In the genomic region with DNA sequence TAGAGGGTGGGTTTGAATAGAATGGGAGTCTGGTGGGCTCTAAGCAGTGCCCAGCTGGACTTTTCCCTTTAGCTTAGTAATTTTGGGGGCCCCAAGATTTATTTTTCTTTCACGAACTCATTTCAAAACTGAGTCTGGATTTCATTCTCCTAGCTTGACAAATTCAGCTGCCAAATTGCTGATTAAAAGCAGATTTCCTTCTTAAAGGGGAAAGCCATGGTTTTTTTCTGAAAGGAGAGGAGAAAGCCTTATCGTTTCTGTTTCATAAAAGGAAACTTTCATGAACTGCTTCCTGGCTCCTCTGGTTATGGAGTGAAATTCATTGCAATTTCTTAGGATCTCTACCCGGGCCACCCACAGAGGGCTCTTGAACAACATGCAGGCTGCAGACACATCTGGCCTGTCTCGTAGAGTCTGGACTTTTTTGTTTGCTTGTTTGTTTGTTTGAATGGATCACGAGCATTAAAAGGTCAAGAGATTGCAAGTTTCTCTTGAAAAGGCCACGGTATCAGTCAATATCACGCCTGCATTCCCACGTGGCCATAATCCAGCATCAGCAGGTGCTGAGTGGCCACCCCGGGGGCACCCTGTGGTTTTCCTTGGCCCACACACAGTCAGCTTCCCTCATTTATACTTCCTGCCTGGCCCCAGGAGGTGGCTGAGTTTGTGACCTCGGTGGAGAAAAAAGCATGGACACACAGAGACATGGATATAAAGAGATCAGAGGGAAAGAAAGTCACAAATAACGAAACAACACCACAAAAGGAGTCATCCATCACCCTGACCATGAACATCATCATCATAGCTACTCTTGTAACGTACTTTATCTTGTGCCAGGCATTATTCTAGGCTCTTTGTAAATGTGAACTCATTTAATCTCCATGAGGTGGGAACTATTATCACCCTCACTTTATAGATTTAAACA, we compare ENCODE assay signal across 9 cellular contexts. TPM values are rescaled to one million over a fixed set of nuclear protein-coding genes. Genes with fewer than 3 reads are reported as not detected.
A peak's percentile ranks its signal among the peaks of the same experiment; 100 is the strongest.
DNase-seq lines count a peak whose midpoint lies in the region; ATAC-seq and TF ChIP-seq lines count a peak whose summit lies in the region.
"Had no signal": no experiment of that assay in that cellular context is flagged by ENCODE, and none has a peak within 500 bp of the region (broad histone marks: within the 10 kb centered on the region; RNA-seq: fewer than 3 reads in every experiment).

No MANE protein-coding gene starts in this region.

- H3K4me1 Mint-ChIP-seq in memory B cell: peaks cover 7% of the 10 kb centered on the region

- H3K4me3 Mint-ChIP-seq in memory B cell: no peak overlapping the region

- POLR2A ChIA-PET in HCT116 (lab: Charles Lee): interaction anchor here (0.7 to 1.8 kb wide), 9 partner anchors 10 to 218 kb away, joined by 3 to 5 read pairs (median 3); partner anchors contain the start of gene KLK7

- RAD21 ChIA-PET in HCT116 (lab: Charles Lee; ENCODE audit: low non-redundant PET in 1 of 2, low total read pairs in 2 of 2, uncharacterized antibody in 2 of 2, unreplicated experiment in 2 of 2): interaction anchor here (0.6 to 2.1 kb wide), 15 partner anchors 12 to 218 kb away, joined by 3 to 16 read pairs (median 4); no protein-coding TSS in a partner anchor

- H3K9me3 ChIP-seq in HCT116 (ENCODE audit: control insufficient read depth in 1 of 2, insufficient read depth in 1 of 2, low read depth in 1 of 2, low read length in 2 of 2) (no peaks in the 10 kb centered on the region), SJSA1 (replicated peaks) (no peaks in the 10 kb centered on the region), MM.1S (replicated peaks; ENCODE audit: insufficient read depth, low read length) (no peaks in the 10 kb centered on the region)

- TF ChIP-seq CTCF in HCT116 (IDR thresholded peaks at IDR 0.05 in 2 of 3, conservative IDR thresholded peaks at IDR 0.05 in 1 of 3; ENCODE audit: borderline replicate concordance in 1 of 3, insufficient read depth in 1 of 3, low read depth in 2 of 3, low read length in 2 of 3) (no peak), MM.1S (IDR thresholded peaks at IDR 0.05; ENCODE audit: low read length) (no peak)

- CTCF ChIA-PET in HCT116 (lab: Charles Lee): interaction anchor here (0.5 to 3.1 kb wide), 36 partner anchors 9 to 669 kb away, joined by 3 to 27 read pairs (median 4); partner anchors contain the start of genes CLEC11A and KLK8

- H3K9me2 ChIP-seq in HCT116 (ENCODE audit: insufficient read depth): no peaks in the 10 kb centered on the region
- H3K9me2 ChIP-seq in MM.1S (replicated peaks; ENCODE audit: insufficient read depth, low read length): no peaks in the 10 kb centered on the region

- no peak for TF ChIP-seq RAD21 in HCT116 (IDR thresholded peaks at IDR 0.05; ENCODE audit: low read depth)

- H3K4me1 ChIP-seq in HCT116 (ENCODE audit: control insufficient read depth in 1 of 2, insufficient read depth in 2 of 2, low read length in 2 of 2) (peaks cover 9 to 16% of the 10 kb centered on the region in 2 experiments; a peak in 3 of 4 replicates), SJSA1 (replicated peaks) (peaks cover 9% of the 10 kb centered on the region; the same call in 1 of the 2 replicates), MM.1S (ENCODE audit: low read length) (no peaks in the 10 kb centered on the region)

- H3K36me3 Mint-ChIP-seq in memory B cell: no peaks in the 10 kb centered on the region

- H4K20me1 ChIP-seq in HCT116 (ENCODE audit: insufficient read depth): no peaks in the 10 kb centered on the region
- H4K20me1 ChIP-seq in MM.1S (ENCODE audit: insufficient read depth, low read length): no peaks in the 10 kb centered on the region

- H3F3A ChIP-seq in MM.1S (ENCODE audit: insufficient read depth, low read length): no peaks in the 10 kb centered on the region

- H3K27ac Mint-ChIP-seq in memory B cell: peak overlapping the region; percentile 20

- H3K27me3 Mint-ChIP-seq in memory B cell: peaks cover 15% of the 10 kb centered on the region

- H3K79me2 ChIP-seq in HCT116 (ENCODE audit: insufficient read depth, low read length) (no peaks in the 10 kb centered on the region), MM.1S (ENCODE audit: low read length) (no peaks in the 10 kb centered on the region)

- intact Hi-C loops in HCT116 (cut with micrococcal nuclease): loop anchor here (1.0 to 2.0 kb wide), 4 partner anchors 127 to 384 kb away; no protein-coding TSS in a partner anchor
- intact Hi-C loops in cardiac septum (cut with DNase I): loop anchor here (5.0 to 10.0 kb wide), 2 partner anchors 197 to 554 kb away; partner anchors contain the start of genes CLEC11A and NAPSA

- H2AFZ ChIP-seq in HCT116 (ENCODE audit: low read depth, low read length, poor library complexity, severe bottlenecking) (peak overlapping the region; percentile 91), MM.1S (ENCODE audit: low read length) (no peak overlapping the region)

- TF ChIP-seq POLR2A in HCT116 (IDR thresholded peaks at IDR 0.05; ENCODE audit: borderline replicate concordance, extremely low read depth, insufficient read depth, insufficient read length): no peak

- no TSS peak for BruUV-seq in HCT116 (replicated peaks; lab: Mats Ljungman, UMichigan)

- H3K9ac ChIP-seq in HCT116 (ENCODE audit: low read length) (no peak overlapping the region), MM.1S (ENCODE audit: low read length) (no peak overlapping the region)

- H3K27me3 ChIP-seq in HCT116 (ENCODE audit: insufficient read depth, low read length) (no peaks in the 10 kb centered on the region), SJSA1 (replicated peaks) (0 out of 2 replicates have a peak, but pooled peaks cover 4% of the 10 kb centered on the region), MM.1S (replicated peaks; ENCODE audit: insufficient read depth, low read length) (peaks cover 74% of the 10 kb centered on the region)

- H3K4me2 ChIP-seq in HCT116 (ENCODE audit: low read length) (peak overlapping the region; percentile 58), MM.1S (ENCODE audit: low read depth, low read length) (no peak overlapping the region)

- H3K9me3 Mint-ChIP-seq in memory B cell: no peaks in the 10 kb centered on the region

- DNase-seq in DMS79 (lab: John Stamatoyannopoulos, UW): peak; percentile 23
- DNase-seq in HCT116 (ENCODE audit: low read depth, low spot score): no peak
- DNase-seq in SJSA1 (ENCODE audit: low read depth in 1 of 2, low spot score in 2 of 2): peak; percentile 45 to 54
- no peak for DNase-seq in memory B cell (ENCODE audit: low spot score in 2 of 2)
- no peak for DNase-seq in cardiac septum (ENCODE audit: low spot score)
- no peak for DNase-seq in MM.1S
- DNase-seq: cortex of kidney had no signal

- ATAC-seq in HCT116 (peak; percentile 64), memory B cell (ENCODE audit: low read depth) (peak; percentile 20), HG02938 (IDR thresholded peaks at IDR 0.05; ENCODE audit: unreplicated experiment) (no peak)

- H3K36me3 ChIP-seq in HCT116 (ENCODE audit: control insufficient read depth in 1 of 2, insufficient read depth in 2 of 2, low read length in 2 of 2) (no peaks in the 10 kb centered on the region), SJSA1 (no peaks in the 10 kb centered on the region), MM.1S (replicated peaks; ENCODE audit: insufficient read depth, low read length) (no peaks in the 10 kb centered on the region)

- H3K4me3 ChIP-seq in HCT116 (replicated peaks in 1 of 2; ENCODE audit: low read depth in 1 of 2, low read length in 2 of 2): peak overlapping the region in 1 of 2 experiments; percentile 12; a peak in 1 of 4 replicates
- no peak overlapping the region for H3K4me3 ChIP-seq in SJSA1
- no peak overlapping the region for H3K4me3 ChIP-seq in MM.1S (ENCODE audit: low read length)

- H3K27ac ChIP-seq in HCT116 (ENCODE audit: low read depth, low read length) (no peak overlapping the region), SJSA1 (no peak overlapping the region), MM.1S (ENCODE audit: low read length) (no peak overlapping the region)

TF ChIP-seq in HCT116, 20 proteins besides CTCF, POLR2A, EP300 and RAD21:
- TF ChIP-seq SP1 (IDR thresholded peaks at IDR 0.05; ENCODE audit: low read depth): no peak
- TF ChIP-seq MAX (IDR thresholded peaks at IDR 0.05): peak; percentile 21; the same call in 1 of the 2 replicates

RNA-seq across cellular contexts. Expression of gene KLK4, which starts 10.5 kb away (rescaled TPM):
- total RNA-seq in HCT116 (2021; ENCODE audit: unreplicated experiment) (0.84 TPM), cardiac septum (not detected)
- 0.65 and 0.70 TPM in 2 replicates for polyA plus RNA-seq in HCT116 (2012)
- total RNA-seq in SJSA1 (2014; rRNA removed; shearing (Covaris generic)): not detected in 2 replicates
- total RNA-seq: subcutaneous adipose tissue had no signal

RNA-seq across cellular contexts. Expression of gene KLK5, which starts 31.2 kb away (rescaled TPM):
- total RNA-seq in HCT116 (2021; ENCODE audit: unreplicated experiment) (1.2 TPM), cardiac septum (not detected)
- polyA plus RNA-seq in HCT116 (2012): 4.4 and 5.8 TPM in 2 replicates
- not detected in 2 replicates for total RNA-seq in SJSA1 (2014; rRNA removed; shearing (Covaris generic))
- total RNA-seq: subcutaneous adipose tissue had no signal

RNA-seq across cellular contexts. Expression of gene KLK6, which starts 47.7 kb away (rescaled TPM):
- 40.5 TPM for total RNA-seq in HCT116 (2021; ENCODE audit: unreplicated experiment)
- polyA plus RNA-seq in HCT116 (2012): 72.9 and 87.4 TPM in 2 replicates
- not detected in 2 replicates for total RNA-seq in SJSA1 (2014; rRNA removed; shearing (Covaris generic))
- total RNA-seq in cardiac septum: not detected
- total RNA-seq: subcutaneous adipose tissue had no signal

RNA-seq across cellular contexts. Expression of gene KLK2, which starts 48.4 kb away (rescaled TPM):
- total RNA-seq in HCT116 (2021; ENCODE audit: unreplicated experiment) (not detected), cardiac septum (not detected)
- not detected in 2 replicates for polyA plus RNA-seq in HCT116 (2012)
- total RNA-seq in SJSA1 (2014; rRNA removed; shearing (Covaris generic)): not detected in 2 replicates

Comparison
In these comparisons a context has a peak if more than half of its experiments do, and no peak if none do; other contexts are left out.
1. DNase-seq: peak in DMS79 (single experiment) and SJSA1 (2 of 2); none in HCT116 (single experiment), memory B cell (0 of 2), cardiac septum (single experiment) and MM.1S (single experiment).
2. RNA of gene KLK6, which starts 47.7 kb away (total RNA-seq): 40.5 TPM in HCT116 (single experiment); not detected in SJSA1 and not detected in cardiac septum (single experiment); every median in the first group is over 10 times any median in the second.